In the genomic region with DNA sequence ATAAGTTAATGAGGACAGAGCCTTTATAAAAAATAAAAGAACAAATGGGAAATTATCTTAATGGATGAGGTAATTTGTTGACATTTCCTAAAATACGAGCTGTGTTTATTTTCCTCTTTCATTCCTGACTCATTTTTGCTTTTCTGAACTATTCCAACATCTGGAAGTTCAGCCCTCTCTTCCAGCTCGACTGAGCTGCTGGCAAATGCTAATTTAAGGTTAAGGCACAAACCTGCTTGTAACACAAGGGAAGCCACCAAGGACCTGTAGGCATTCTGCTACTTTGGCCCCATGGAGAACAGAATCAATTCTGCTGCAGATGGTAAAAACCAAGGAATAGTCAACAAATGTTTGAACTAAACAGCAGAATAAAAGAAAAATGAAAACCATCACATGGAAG, we compare ENCODE assay signal across 1 cellular context.
TF ChIP-seq lines count a peak whose summit lies in the region.

No MANE protein-coding gene starts in this region.

TF ChIP-seq in H1, 55 proteins besides CTCF, POLR2A, EP300 and RAD21:
- TF ChIP-seq, protein P1, sequence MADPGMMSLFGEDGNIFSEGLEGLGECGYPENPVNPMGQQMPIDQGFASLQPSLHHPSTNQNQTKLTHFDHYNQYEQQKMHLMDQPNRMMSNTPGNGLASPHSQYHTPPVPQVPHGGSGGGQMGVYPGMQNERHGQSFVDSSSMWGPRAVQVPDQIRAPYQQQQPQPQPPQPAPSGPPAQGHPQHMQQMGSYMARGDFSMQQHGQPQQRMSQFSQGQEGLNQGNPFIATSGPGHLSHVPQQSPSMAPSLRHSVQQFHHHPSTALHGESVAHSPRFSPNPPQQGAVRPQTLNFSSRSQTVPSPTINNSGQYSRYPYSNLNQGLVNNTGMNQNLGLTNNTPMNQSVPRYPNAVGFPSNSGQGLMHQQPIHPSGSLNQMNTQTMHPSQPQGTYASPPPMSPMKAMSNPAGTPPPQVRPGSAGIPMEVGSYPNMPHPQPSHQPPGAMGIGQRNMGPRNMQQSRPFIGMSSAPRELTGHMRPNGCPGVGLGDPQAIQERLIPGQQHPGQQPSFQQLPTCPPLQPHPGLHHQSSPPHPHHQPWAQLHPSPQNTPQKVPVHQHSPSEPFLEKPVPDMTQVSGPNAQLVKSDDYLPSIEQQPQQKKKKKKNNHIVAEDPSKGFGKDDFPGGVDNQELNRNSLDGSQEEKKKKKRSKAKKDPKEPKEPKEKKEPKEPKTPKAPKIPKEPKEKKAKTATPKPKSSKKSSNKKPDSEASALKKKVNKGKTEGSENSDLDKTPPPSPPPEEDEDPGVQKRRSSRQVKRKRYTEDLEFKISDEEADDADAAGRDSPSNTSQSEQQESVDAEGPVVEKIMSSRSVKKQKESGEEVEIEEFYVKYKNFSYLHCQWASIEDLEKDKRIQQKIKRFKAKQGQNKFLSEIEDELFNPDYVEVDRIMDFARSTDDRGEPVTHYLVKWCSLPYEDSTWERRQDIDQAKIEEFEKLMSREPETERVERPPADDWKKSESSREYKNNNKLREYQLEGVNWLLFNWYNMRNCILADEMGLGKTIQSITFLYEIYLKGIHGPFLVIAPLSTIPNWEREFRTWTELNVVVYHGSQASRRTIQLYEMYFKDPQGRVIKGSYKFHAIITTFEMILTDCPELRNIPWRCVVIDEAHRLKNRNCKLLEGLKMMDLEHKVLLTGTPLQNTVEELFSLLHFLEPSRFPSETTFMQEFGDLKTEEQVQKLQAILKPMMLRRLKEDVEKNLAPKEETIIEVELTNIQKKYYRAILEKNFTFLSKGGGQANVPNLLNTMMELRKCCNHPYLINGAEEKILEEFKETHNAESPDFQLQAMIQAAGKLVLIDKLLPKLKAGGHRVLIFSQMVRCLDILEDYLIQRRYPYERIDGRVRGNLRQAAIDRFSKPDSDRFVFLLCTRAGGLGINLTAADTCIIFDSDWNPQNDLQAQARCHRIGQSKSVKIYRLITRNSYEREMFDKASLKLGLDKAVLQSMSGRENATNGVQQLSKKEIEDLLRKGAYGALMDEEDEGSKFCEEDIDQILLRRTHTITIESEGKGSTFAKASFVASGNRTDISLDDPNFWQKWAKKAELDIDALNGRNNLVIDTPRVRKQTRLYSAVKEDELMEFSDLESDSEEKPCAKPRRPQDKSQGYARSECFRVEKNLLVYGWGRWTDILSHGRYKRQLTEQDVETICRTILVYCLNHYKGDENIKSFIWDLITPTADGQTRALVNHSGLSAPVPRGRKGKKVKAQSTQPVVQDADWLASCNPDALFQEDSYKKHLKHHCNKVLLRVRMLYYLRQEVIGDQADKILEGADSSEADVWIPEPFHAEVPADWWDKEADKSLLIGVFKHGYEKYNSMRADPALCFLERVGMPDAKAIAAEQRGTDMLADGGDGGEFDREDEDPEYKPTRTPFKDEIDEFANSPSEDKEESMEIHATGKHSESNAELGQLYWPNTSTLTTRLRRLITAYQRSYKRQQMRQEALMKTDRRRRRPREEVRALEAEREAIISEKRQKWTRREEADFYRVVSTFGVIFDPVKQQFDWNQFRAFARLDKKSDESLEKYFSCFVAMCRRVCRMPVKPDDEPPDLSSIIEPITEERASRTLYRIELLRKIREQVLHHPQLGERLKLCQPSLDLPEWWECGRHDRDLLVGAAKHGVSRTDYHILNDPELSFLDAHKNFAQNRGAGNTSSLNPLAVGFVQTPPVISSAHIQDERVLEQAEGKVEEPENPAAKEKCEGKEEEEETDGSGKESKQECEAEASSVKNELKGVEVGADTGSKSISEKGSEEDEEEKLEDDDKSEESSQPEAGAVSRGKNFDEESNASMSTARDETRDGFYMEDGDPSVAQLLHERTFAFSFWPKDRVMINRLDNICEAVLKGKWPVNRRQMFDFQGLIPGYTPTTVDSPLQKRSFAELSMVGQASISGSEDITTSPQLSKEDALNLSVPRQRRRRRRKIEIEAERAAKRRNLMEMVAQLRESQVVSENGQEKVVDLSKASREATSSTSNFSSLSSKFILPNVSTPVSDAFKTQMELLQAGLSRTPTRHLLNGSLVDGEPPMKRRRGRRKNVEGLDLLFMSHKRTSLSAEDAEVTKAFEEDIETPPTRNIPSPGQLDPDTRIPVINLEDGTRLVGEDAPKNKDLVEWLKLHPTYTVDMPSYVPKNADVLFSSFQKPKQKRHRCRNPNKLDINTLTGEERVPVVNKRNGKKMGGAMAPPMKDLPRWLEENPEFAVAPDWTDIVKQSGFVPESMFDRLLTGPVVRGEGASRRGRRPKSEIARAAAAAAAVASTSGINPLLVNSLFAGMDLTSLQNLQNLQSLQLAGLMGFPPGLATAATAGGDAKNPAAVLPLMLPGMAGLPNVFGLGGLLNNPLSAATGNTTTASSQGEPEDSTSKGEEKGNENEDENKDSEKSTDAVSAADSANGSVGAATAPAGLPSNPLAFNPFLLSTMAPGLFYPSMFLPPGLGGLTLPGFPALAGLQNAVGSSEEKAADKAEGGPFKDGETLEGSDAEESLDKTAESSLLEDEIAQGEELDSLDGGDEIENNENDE (IDR thresholded peaks at IDR 0.05; ENCODE audit: insufficient replicate concordance, low read length), result no peak
- TF ChIP-seq RNF2 (IDR thresholded peaks at IDR 0.05; ENCODE audit: borderline replicate concordance, low read depth, low read length, missing control alignments, poor library complexity, severe bottlenecking), result no peak
- TF ChIP-seq HDAC2 (IDR thresholded peaks at IDR 0.05; ENCODE audit: borderline replicate concordance in 1 of 2, low read depth in 2 of 2, low read length in 2 of 2), result no peak
- no peak for TF ChIP-seq CEBPB (IDR thresholded peaks at IDR 0.05; ENCODE audit: low read depth, low read length)
- no peak for TF ChIP-seq SUZ12 (IDR thresholded peaks at IDR 0.05; ENCODE audit: low read length)
- TF ChIP-seq, protein P2, sequence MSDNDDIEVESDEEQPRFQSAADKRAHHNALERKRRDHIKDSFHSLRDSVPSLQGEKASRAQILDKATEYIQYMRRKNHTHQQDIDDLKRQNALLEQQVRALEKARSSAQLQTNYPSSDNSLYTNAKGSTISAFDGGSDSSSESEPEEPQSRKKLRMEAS (IDR thresholded peaks at IDR 0.05), result no peak
- TF ChIP-seq GABPA (IDR thresholded peaks at IDR 0.05; ENCODE audit: borderline replicate concordance, insufficient read depth, low read length), result no peak
